Comparison of ENCODE assay signal across 8 cellular contexts in the genomic region with DNA sequence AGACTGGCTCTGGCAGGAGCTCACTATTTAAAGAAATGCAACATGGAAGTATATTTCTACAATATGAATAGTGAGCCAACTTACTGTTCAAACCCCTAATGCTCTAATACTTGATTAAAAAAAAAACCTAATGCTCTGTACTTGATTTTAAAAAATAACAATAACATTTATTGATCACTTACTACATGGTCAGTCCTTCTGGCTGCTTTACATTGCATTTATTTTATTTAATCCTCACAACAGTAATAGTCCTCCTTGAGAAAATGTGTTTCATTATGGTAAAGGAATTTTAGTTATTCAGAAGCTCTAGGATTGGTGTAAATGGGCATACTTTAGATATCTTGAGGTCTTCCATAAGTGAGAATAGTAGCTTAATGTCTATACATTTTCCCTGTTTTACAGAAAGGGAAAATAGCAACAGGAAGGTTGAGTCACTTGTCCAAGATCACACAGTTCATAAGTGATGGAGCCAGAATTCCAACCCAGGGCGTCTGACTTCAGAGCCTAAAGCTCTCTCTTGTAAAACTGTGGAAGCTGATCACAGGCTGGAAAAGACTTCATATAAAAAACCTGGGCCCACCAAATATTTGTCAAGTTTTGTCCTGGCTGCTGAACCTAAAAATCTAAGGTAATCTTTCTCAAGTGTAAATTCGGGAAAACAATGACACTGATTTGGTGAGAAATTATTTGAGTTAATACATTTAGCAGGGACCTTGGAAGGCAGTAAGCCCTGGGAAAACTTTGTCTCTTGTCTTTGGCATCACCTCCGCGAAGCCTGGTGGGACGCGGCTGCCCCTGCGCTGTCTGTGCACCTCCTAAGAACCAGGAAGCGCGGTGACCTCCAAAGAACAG.
DNase-seq lines count a peak whose midpoint lies in the region; ATAC-seq and TF ChIP-seq lines count a peak whose summit lies in the region.

No MANE protein-coding gene starts in this region.

- peak; percentile 9 for ATAC-seq in GM18502 (IDR thresholded peaks at IDR 0.05; ENCODE audit: poor library complexity, unreplicated experiment)
- peak; percentile 2 for ATAC-seq in HG02623 (IDR thresholded peaks at IDR 0.05; ENCODE audit: unreplicated experiment)

- peak; percentile 62 for DNase-seq in RKO (ENCODE audit: low spot score)
- no peak for DNase-seq in epithelial cell of prostate (ENCODE audit: low read depth, low spot score)
- no peak for DNase-seq in stimulated activated CD4-positive, alpha-beta T cell treated with anti-CD3 and anti-CD28 coated beads, Interleukin-12 subunit alpha, Interleukin-12 subunit beta, amount 100 ng/mL, for 4 hours
- DNase-seq in SKM-1 treated with dmso at 0.1 percent for 144 hours (lab: John Stamatoyannopoulos, UW; ENCODE audit: unreplicated experiment) = no peak
- no peak for DNase-seq in ecto neural progenitor cell (ENCODE audit: low spot score)

- peak overlapping the region; percentile 96 to 99 (median 97) for H3K27ac Mint-ChIP-seq in nephron

- H3K36me3 Mint-ChIP-seq in nephron (ENCODE audit: low read depth) = no peaks in the 10 kb centered on the region

- TF ChIP-seq CTCF in nephron (IDR thresholded peaks at IDR 0.05; ENCODE audit: unreplicated experiment in 3 of 3) = no peak

- no peaks in the 10 kb centered on the region for H3K9me3 Mint-ChIP-seq in nephron

- peak overlapping the region; percentile 87 for H3K27ac ChIP-seq in epithelial cell of prostate

- peaks cover 48% of the 10 kb centered on the region for H3K4me1 Mint-ChIP-seq in nephron

- H3K4me3 Mint-ChIP-seq in nephron = peak overlapping the region; percentile 95 to 99 (median 98)

- H3K27me3 Mint-ChIP-seq in nephron (ENCODE audit: low read depth) = no peaks in the 10 kb centered on the region
